Comparison of ENCODE assay signal across 9 cellular contexts in the genomic region with DNA sequence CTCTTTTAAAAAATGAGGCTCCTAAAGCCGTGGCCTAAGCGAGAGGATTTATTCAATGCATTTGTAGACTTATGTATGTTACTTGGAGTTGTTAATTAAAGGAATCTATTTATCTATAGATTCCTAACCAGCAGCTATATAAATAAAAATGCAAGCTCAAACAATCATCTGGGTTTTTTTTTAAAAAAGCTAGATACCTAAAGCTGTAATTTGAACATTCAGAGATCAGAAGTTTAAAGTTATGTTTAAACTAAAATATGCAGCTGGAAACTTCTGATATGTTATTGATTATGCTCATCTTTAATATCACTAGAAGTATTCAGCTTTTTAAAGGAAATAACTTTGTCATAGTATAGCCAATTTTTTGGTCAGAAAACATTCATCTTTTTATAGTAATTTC. TPM values are rescaled to one million over a fixed set of nuclear protein-coding genes. Genes with fewer than 3 reads are reported as not detected.
DNase-seq lines count a peak whose midpoint lies in the region; ATAC-seq and TF ChIP-seq lines count a peak whose summit lies in the region.
"Had no signal": no experiment of that assay in that cellular context is flagged by ENCODE, and none has a peak within 500 bp of the region (broad histone marks: within the 10 kb centered on the region; RNA-seq: fewer than 3 reads in every experiment).

No MANE protein-coding gene starts in this region.

- H3K27ac ChIP-seq in ectodermal cell (ENCODE audit: insufficient read depth, low read depth, low read length, poor library complexity, severe bottlenecking) (no peak overlapping the region), muscle layer of duodenum (ENCODE audit: low read length) (peak overlapping the region; percentile 88), upper lobe of left lung (peak overlapping the region; percentile 74 to 97 (median 94))

- no peak for TF ChIP-seq EP300 in upper lobe of left lung (IDR thresholded peaks at IDR 0.05)

- ATAC-seq in upper lobe of left lung (ENCODE audit: low FRiP score in 2 of 2) = no peak
- no peak for ATAC-seq in HG02759 (IDR thresholded peaks at IDR 0.05; ENCODE audit: unreplicated experiment)

- H3K4me3 Mint-ChIP-seq in activated naive CD4-positive, alpha-beta T cell treated with anti-CD3 and anti-CD28 coated beads, Interleukin-2, amount 50 U/mL, for 24 hours = peak overlapping the region; percentile 81
- no peak overlapping the region for H3K4me3 Mint-ChIP-seq in activated naive CD4-positive, alpha-beta T cell treated with anti-CD3 and anti-CD28 coated beads, Interleukin-2, amount 10 ng/mL, durations not matched to agents 7 days and 5 days

- no peak for DNase-seq in activated naive CD4-positive, alpha-beta T cell treated with anti-CD3 and anti-CD28 coated beads, Interleukin-2, amount 10 ng/mL, durations not matched to agents 7 days and 5 days
- DNase-seq in upper lobe of left lung (no peak), GM10266 (ENCODE audit: extremely low spot score) (no peak), NCI-H69 (lab: John Stamatoyannopoulos, UW) (no peak)
- DNase-seq: NCI-H2029 had no signal

- CTCF ChIA-PET in activated naive CD4-positive, alpha-beta T cell treated with anti-CD3 and anti-CD28 coated beads, Interleukin-2, amount 10 ng/mL, durations not matched to agents 7 days and 5 days (lab: Charles Lee) = no interaction called here

- H3K36me3 ChIP-seq in ectodermal cell (ENCODE audit: control insufficient read depth, insufficient read depth, low read length) = no peaks in the 10 kb centered on the region
- no peaks in the 10 kb centered on the region for H3K36me3 ChIP-seq in muscle layer of duodenum (ENCODE audit: control insufficient read depth in 1 of 2, insufficient read depth in 2 of 2, low read length in 2 of 2)
- H3K36me3 ChIP-seq in upper lobe of left lung = peaks cover 0 to 19% (median 5%) of the 10 kb centered on the region in 4 donors

- H3K9me3 Mint-ChIP-seq in activated naive CD4-positive, alpha-beta T cell treated with anti-CD3 and anti-CD28 coated beads, Interleukin-2, amount 50 U/mL, for 24 hours = no peaks in the 10 kb centered on the region
- no peaks in the 10 kb centered on the region for H3K9me3 Mint-ChIP-seq in activated naive CD4-positive, alpha-beta T cell treated with anti-CD3 and anti-CD28 coated beads, Interleukin-2, amount 10 ng/mL, durations not matched to agents 7 days and 5 days

- no peaks in the 10 kb centered on the region for H3K9me3 ChIP-seq in ectodermal cell (ENCODE audit: control insufficient read depth, low read length)
- H3K9me3 ChIP-seq in muscle layer of duodenum (ENCODE audit: control insufficient read depth in 1 of 2, low read length in 2 of 2) = no peaks in the 10 kb centered on the region
- no peaks in the 10 kb centered on the region for H3K9me3 ChIP-seq in upper lobe of left lung

- peaks cover 31% of the 10 kb centered on the region for H3K4me1 Mint-ChIP-seq in activated naive CD4-positive, alpha-beta T cell treated with anti-CD3 and anti-CD28 coated beads, Interleukin-2, amount 50 U/mL, for 24 hours
- peaks cover 28% of the 10 kb centered on the region for H3K4me1 Mint-ChIP-seq in activated naive CD4-positive, alpha-beta T cell treated with anti-CD3 and anti-CD28 coated beads, Interleukin-2, amount 10 ng/mL, durations not matched to agents 7 days and 5 days

- WGBS in ectodermal cell, 2 experiments = no CpG with 5 or more reads among the region's 2 CpGs
- 16 to 19% methylated on average over 2 of the region's 2 CpGs for WGBS in upper lobe of left lung, 2 donors

- peaks cover 36% of the 10 kb centered on the region for H3K4me1 ChIP-seq in ectodermal cell (ENCODE audit: control insufficient read depth, insufficient read depth, low read length)
- H3K4me1 ChIP-seq in muscle layer of duodenum (ENCODE audit: control insufficient read depth in 1 of 2, insufficient read depth in 2 of 2, low read length in 2 of 2) = peaks cover 0 to 4% of the 10 kb centered on the region in 2 donors
- peaks cover 11 to 36% (median 15%) of the 10 kb centered on the region in 4 donors for H3K4me1 ChIP-seq in upper lobe of left lung

- peaks cover 67% of the 10 kb centered on the region for H3K27me3 Mint-ChIP-seq in activated naive CD4-positive, alpha-beta T cell treated with anti-CD3 and anti-CD28 coated beads, Interleukin-2, amount 50 U/mL, for 24 hours
- peaks cover 94% of the 10 kb centered on the region for H3K27me3 Mint-ChIP-seq in activated naive CD4-positive, alpha-beta T cell treated with anti-CD3 and anti-CD28 coated beads, Interleukin-2, amount 10 ng/mL, durations not matched to agents 7 days and 5 days

- TF ChIP-seq CTCF in upper lobe of left lung (IDR thresholded peaks at IDR 0.05) (no peak), GM10266 (IDR thresholded peaks at IDR 0.05; ENCODE audit: control insufficient read depth, insufficient read depth, low read depth, missing control alignments) (no peak)

- no peak overlapping the region for H3K27ac Mint-ChIP-seq in activated naive CD4-positive, alpha-beta T cell treated with anti-CD3 and anti-CD28 coated beads, Interleukin-2, amount 50 U/mL, for 24 hours
- H3K27ac Mint-ChIP-seq in activated naive CD4-positive, alpha-beta T cell treated with anti-CD3 and anti-CD28 coated beads, Interleukin-2, amount 10 ng/mL, durations not matched to agents 7 days and 5 days = no peak overlapping the region

- peak overlapping the region; percentile 55 for H3K4me3 ChIP-seq in ectodermal cell (ENCODE audit: insufficient read depth, low read depth, low read length)
- peak overlapping the region; percentile 81 to 93 for H3K4me3 ChIP-seq in muscle layer of duodenum (ENCODE audit: low read depth in 1 of 2, low read length in 2 of 2)
- H3K4me3 ChIP-seq in upper lobe of left lung = peak overlapping the region; percentile 57 to 76 (median 61)

- no peaks in the 10 kb centered on the region for H3K36me3 Mint-ChIP-seq in activated naive CD4-positive, alpha-beta T cell treated with anti-CD3 and anti-CD28 coated beads, Interleukin-2, amount 50 U/mL, for 24 hours
- peaks cover 5% of the 10 kb centered on the region for H3K36me3 Mint-ChIP-seq in activated naive CD4-positive, alpha-beta T cell treated with anti-CD3 and anti-CD28 coated beads, Interleukin-2, amount 10 ng/mL, durations not matched to agents 7 days and 5 days

- peaks cover 75% of the 10 kb centered on the region for H3K27me3 ChIP-seq in ectodermal cell (ENCODE audit: control insufficient read depth, insufficient read depth, low read length, poor library complexity, severe bottlenecking)
- no peaks in the 10 kb centered on the region for H3K27me3 ChIP-seq in muscle layer of duodenum (ENCODE audit: low read depth, low read length)
- H3K27me3 ChIP-seq in upper lobe of left lung = peaks cover 0 to 15% (median 6%) of the 10 kb centered on the region in 4 donors

- TF ChIP-seq POLR2A in upper lobe of left lung (IDR thresholded peaks at IDR 0.05) = no peak

RNA-seq across cellular contexts. Expression of a gene that starts 1.0 kb away (rescaled TPM):
- polyA plus RNA-seq in ectodermal cell (2013, experiment 1 of 4) = 21.8 TPM
- 16.3 TPM for polyA plus RNA-seq in ectodermal cell (2013, experiment 2 of 4)
- 25.2 TPM for polyA plus RNA-seq in ectodermal cell (2013, experiment 3 of 4)
- polyA plus RNA-seq in ectodermal cell (2013, experiment 4 of 4) = 23.8 TPM
- total RNA-seq in upper lobe of left lung = 10 to 100 TPM; 23.1 to 43.9 (median 30.0) TPM
